1 cellular context compared by ENCODE assay signal in genomic region chr11:17395554-17395961, GRCh38.
TF ChIP-seq lines count a peak whose summit lies in the region.

No MANE protein-coding gene starts in this region.

TF ChIP-seq in HepG2, 621 proteins besides CTCF, POLR2A, EP300 and RAD21:
- TF ChIP-seq HES4 (CRISPR knock-in tag; IDR thresholded peaks at IDR 0.05; ENCODE audit: borderline replicate concordance) (no peak), MNT (IDR thresholded peaks at IDR 0.05) (peak; percentile 84)
